ENCODE assay signal across 8 cellular contexts in the genomic region with DNA sequence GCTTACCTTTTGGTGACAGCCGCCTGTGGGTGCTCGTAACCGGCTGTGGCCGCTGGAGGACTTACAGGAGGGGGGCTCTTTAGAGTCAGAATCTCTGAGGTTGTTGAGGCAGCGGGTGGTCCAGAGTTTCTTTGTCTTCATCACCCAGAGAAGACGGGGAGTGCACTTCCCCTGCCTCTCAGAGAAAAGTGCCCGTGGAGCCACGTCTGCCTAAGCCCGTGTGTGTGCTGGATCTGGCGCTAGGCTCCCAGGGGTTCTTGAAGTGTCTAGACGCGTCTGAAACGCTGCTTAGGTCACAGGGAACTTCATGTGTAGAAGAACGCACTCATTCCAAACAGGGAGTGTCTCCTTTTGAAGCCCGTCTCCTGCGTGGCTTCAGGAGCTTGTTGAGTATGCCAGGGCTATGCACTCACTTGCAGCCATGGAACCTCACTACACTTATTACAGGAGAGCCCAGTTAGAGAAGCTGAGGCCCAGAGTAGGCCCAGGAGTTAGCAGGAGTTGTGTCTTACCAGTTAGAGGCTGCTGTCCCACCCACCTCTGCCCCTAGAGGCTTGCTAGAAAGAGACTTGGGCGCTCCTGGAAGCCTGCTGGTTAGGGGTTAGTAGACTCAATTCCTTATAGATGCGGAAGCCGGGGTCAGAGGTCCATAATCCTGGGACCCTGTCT. TPM values are rescaled to one million over a fixed set of nuclear protein-coding genes. Genes with fewer than 3 reads are reported as not detected.
DNase-seq lines count a peak whose midpoint lies in the region; ATAC-seq and TF ChIP-seq lines count a peak whose summit lies in the region.

No MANE protein-coding gene starts in this region.

- H3K4me1 Mint-ChIP-seq in CD4-positive, CD25-positive, alpha-beta regulatory T cell: peaks cover 5 to 62% (median 40%) of the 10 kb centered on the region in 4 donors
- H3K4me1 Mint-ChIP-seq in chondrocyte (ENCODE audit: low read depth): peaks cover 34% of the 10 kb centered on the region
- H3K4me1 Mint-ChIP-seq in naive thymus-derived CD4-positive, alpha-beta T cell: peaks cover 32 to 71% (median 59%) of the 10 kb centered on the region in 7 donors

- no peak for TF ChIP-seq CTCF in chondrocyte (IDR thresholded peaks at IDR 0.05)
- no peak for TF ChIP-seq CTCF in GM10266 (IDR thresholded peaks at IDR 0.05; ENCODE audit: control insufficient read depth, insufficient read depth, low read depth, missing control alignments)

- H3K27me3 Mint-ChIP-seq in CD4-positive, CD25-positive, alpha-beta regulatory T cell: no peaks in the 10 kb centered on the region
- H3K27me3 Mint-ChIP-seq in chondrocyte (ENCODE audit: low read depth): peaks cover 8% of the 10 kb centered on the region
- H3K27me3 Mint-ChIP-seq in naive thymus-derived CD4-positive, alpha-beta T cell: no peaks in the 10 kb centered on the region

- no peak for DNase-seq in CD4-positive, CD25-positive, alpha-beta regulatory T cell
- no peak for DNase-seq in MG63
- DNase-seq in chondrocyte (ENCODE audit: low spot score): no peak
- peak in 1 of 9 donors; percentile 30 for DNase-seq in naive thymus-derived CD4-positive, alpha-beta T cell
- no peak for DNase-seq in HPDE6-E6E7 (ENCODE audit: extremely low spot score)
- no peak for DNase-seq in GM10266 (ENCODE audit: extremely low spot score)
- DNase-seq in effector CD8-positive, alpha-beta T cell (lab: John Stamatoyannopoulos, UW): no peak

- H3K27ac ChIP-seq in CD4-positive, CD25-positive, alpha-beta regulatory T cell (ENCODE audit: insufficient read depth, low read length, poor library complexity, severe bottlenecking): peak overlapping the region; percentile 55
- H3K27ac ChIP-seq in naive thymus-derived CD4-positive, alpha-beta T cell (ENCODE audit: low read depth, low read length): peak overlapping the region; percentile 73

- H3K9me3 Mint-ChIP-seq in CD4-positive, CD25-positive, alpha-beta regulatory T cell: no peaks in the 10 kb centered on the region
- H3K9me3 Mint-ChIP-seq in chondrocyte (ENCODE audit: low read depth): no peaks in the 10 kb centered on the region
- H3K9me3 Mint-ChIP-seq in naive thymus-derived CD4-positive, alpha-beta T cell: peaks cover 0 to 3% (median 0%) of the 10 kb centered on the region in 11 donors

- CTCF ChIA-PET in naive thymus-derived CD4-positive, alpha-beta T cell (lab: Charles Lee): interaction anchor here (0.8 to 2.5 kb wide), 3 partner anchors 12 to 113 kb away, joined by 4 to 10 read pairs (median 4); no protein-coding TSS in a partner anchor

- H3K4me3 ChIP-seq in CD4-positive, CD25-positive, alpha-beta regulatory T cell (ENCODE audit: low read depth, low read length): peak overlapping the region; percentile 64
- peak overlapping the region; percentile 53 for H3K4me3 ChIP-seq in MG63
- peak overlapping the region; percentile 60 for H3K4me3 ChIP-seq in naive thymus-derived CD4-positive, alpha-beta T cell (ENCODE audit: low read length)

- no peaks in the 10 kb centered on the region for H3K9me3 ChIP-seq in CD4-positive, CD25-positive, alpha-beta regulatory T cell (ENCODE audit: control insufficient read depth in 2 of 2, low read length in 2 of 2)
- no peaks in the 10 kb centered on the region for H3K9me3 ChIP-seq in MG63
- H3K9me3 ChIP-seq in naive thymus-derived CD4-positive, alpha-beta T cell (ENCODE audit: control insufficient read depth in 2 of 3, low read length in 3 of 3): no peaks in the 10 kb centered on the region

- H3K36me3 Mint-ChIP-seq in CD4-positive, CD25-positive, alpha-beta regulatory T cell: peaks cover 26% of the 10 kb centered on the region
- H3K36me3 Mint-ChIP-seq in chondrocyte (ENCODE audit: low read depth): peaks cover 17% of the 10 kb centered on the region
- peaks cover 7 to 35% (median 12%) of the 10 kb centered on the region in 5 donors for H3K36me3 Mint-ChIP-seq in naive thymus-derived CD4-positive, alpha-beta T cell

- H3K4me1 ChIP-seq in CD4-positive, CD25-positive, alpha-beta regulatory T cell (ENCODE audit: control insufficient read depth, insufficient read depth, low read length, poor library complexity, severe bottlenecking): peaks cover 28% of the 10 kb centered on the region
- H3K4me1 ChIP-seq in naive thymus-derived CD4-positive, alpha-beta T cell (ENCODE audit: control insufficient read depth in 2 of 2, insufficient read depth in 2 of 2, low read length in 2 of 2): peaks cover 18 to 24% of the 10 kb centered on the region in 2 donors

- H3K27ac Mint-ChIP-seq in CD4-positive, CD25-positive, alpha-beta regulatory T cell: peak overlapping the region in 2 of 3 donors; percentile 67 to 87
- H3K27ac Mint-ChIP-seq in chondrocyte (ENCODE audit: unreplicated experiment): peak overlapping the region; percentile 85
- H3K27ac Mint-ChIP-seq in naive thymus-derived CD4-positive, alpha-beta T cell: peak overlapping the region; percentile 46 to 89 (median 85)

- POLR2A ChIA-PET in naive thymus-derived CD4-positive, alpha-beta T cell (lab: Charles Lee): interaction anchor here (1.4 to 7.0 kb wide), 6 partner anchors 11 to 97 kb away, joined by 3 to 109 read pairs (median 26); partner anchors contain the start of genes MTG2, PSMA7, SS18L1 and TAF4

- H3K36me3 ChIP-seq in CD4-positive, CD25-positive, alpha-beta regulatory T cell (ENCODE audit: control insufficient read depth, insufficient read depth, low read length): peaks cover 40% of the 10 kb centered on the region
- peaks cover 47% of the 10 kb centered on the region for H3K36me3 ChIP-seq in MG63
- H3K36me3 ChIP-seq in naive thymus-derived CD4-positive, alpha-beta T cell (ENCODE audit: control insufficient read depth in 2 of 3, insufficient read depth in 3 of 3, low read length in 3 of 3): peaks cover 15 to 44% (median 19%) of the 10 kb centered on the region in 3 experiments

- H3K27me3 ChIP-seq in CD4-positive, CD25-positive, alpha-beta regulatory T cell (ENCODE audit: control insufficient read depth, insufficient read depth, low read length): no peaks in the 10 kb centered on the region
- no peaks in the 10 kb centered on the region for H3K27me3 ChIP-seq in MG63
- no peaks in the 10 kb centered on the region for H3K27me3 ChIP-seq in naive thymus-derived CD4-positive, alpha-beta T cell (ENCODE audit: control insufficient read depth in 2 of 2, insufficient read depth in 2 of 2, low read length in 2 of 2)

- H3K4me3 Mint-ChIP-seq in CD4-positive, CD25-positive, alpha-beta regulatory T cell: peak overlapping the region; percentile 73 to 95 (median 88)
- peak overlapping the region; percentile 74 for H3K4me3 Mint-ChIP-seq in chondrocyte (ENCODE audit: unreplicated experiment)
- peak overlapping the region; percentile 83 to 91 (median 87) for H3K4me3 Mint-ChIP-seq in naive thymus-derived CD4-positive, alpha-beta T cell

- intact Hi-C loops in naive thymus-derived CD4-positive, alpha-beta T cell (cut with micrococcal nuclease): loop anchor here (5.0 kb wide), 4 partner anchors 111 to 814 kb away; partner anchors contain the start of genes RPS21 (in 2 of the 2), GID8 (in 1 of the 2) and TCFL5 (in 1 of the 2)

- no peak for ATAC-seq in CD4-positive, CD25-positive, alpha-beta regulatory T cell (ENCODE audit: low read depth in 2 of 2)
- ATAC-seq in naive thymus-derived CD4-positive, alpha-beta T cell: no peak
- no peak for ATAC-seq in GM21529 (IDR thresholded peaks at IDR 0.05; ENCODE audit: unreplicated experiment)

RNA-seq across cellular contexts. Expression of gene LSM14B, which starts 1.3 kb away (rescaled TPM):
- 33.7 TPM for total RNA-seq in CD4-positive, CD25-positive, alpha-beta regulatory T cell
- polyA plus RNA-seq in CD4-positive, CD25-positive, alpha-beta regulatory T cell: 1 to 10 TPM in 2 of 4 donors, under 1 TPM in 2; 0.65 to 1.9 (median 1.0) TPM
- 59.2 and 81.7 TPM in 2 replicates for total RNA-seq in MG63 (2014; rRNA removed; shearing (Covaris generic); ENCODE audit: low replicate concordance)
- total RNA-seq in chondrocyte: 37.3 to 51.9 TPM (median 48.6 TPM) in 3 replicates
- total RNA-seq in naive thymus-derived CD4-positive, alpha-beta T cell: 10 to 100 TPM; 39.5 to 61.5 (median 41.9) TPM
- 1 to 10 TPM; 1.4 to 1.9 TPM for polyA plus RNA-seq in naive thymus-derived CD4-positive, alpha-beta T cell

RNA-seq across cellular contexts. Expression of gene PSMA7, which starts 19.6 kb away (rescaled TPM):
- 172 TPM for total RNA-seq in CD4-positive, CD25-positive, alpha-beta regulatory T cell
- polyA plus RNA-seq in CD4-positive, CD25-positive, alpha-beta regulatory T cell: 100 to 1,000 TPM; 512 to 670 (median 608) TPM
- 1,085 and 1,523 TPM in 2 replicates for total RNA-seq in MG63 (2014; rRNA removed; shearing (Covaris generic); ENCODE audit: low replicate concordance)
- 218 to 238 TPM (median 226 TPM) in 3 replicates for total RNA-seq in chondrocyte
- 100 to 1,000 TPM; 125 to 301 (median 165) TPM for total RNA-seq in naive thymus-derived CD4-positive, alpha-beta T cell
- 100 to 1,000 TPM; 377 to 406 TPM for polyA plus RNA-seq in naive thymus-derived CD4-positive, alpha-beta T cell

RNA-seq across cellular contexts. Expression of gene SS18L1, which starts 20.0 kb away (rescaled TPM):
- total RNA-seq in CD4-positive, CD25-positive, alpha-beta regulatory T cell: 21.0 TPM
- under 1 TPM; 0.39 to 0.98 (median 0.73) TPM for polyA plus RNA-seq in CD4-positive, CD25-positive, alpha-beta regulatory T cell
- total RNA-seq in MG63 (2014; rRNA removed; shearing (Covaris generic); ENCODE audit: low replicate concordance): 5.8 and 7.5 TPM in 2 replicates
- 13.3 to 14.8 TPM (median 13.4 TPM) in 3 replicates for total RNA-seq in chondrocyte
- total RNA-seq in naive thymus-derived CD4-positive, alpha-beta T cell: 10 to 100 TPM; 17.8 to 26.7 (median 22.6) TPM
- under 1 TPM; 0.47 to 0.54 TPM for polyA plus RNA-seq in naive thymus-derived CD4-positive, alpha-beta T cell

RNA-seq across cellular contexts. Expression of gene TAF4, which starts 57.9 kb away (rescaled TPM):
- 20.4 TPM for total RNA-seq in CD4-positive, CD25-positive, alpha-beta regulatory T cell
- 1 to 10 TPM in 1 of 4 donors, under 1 TPM in 3; 0.76 to 2.6 (median 0.87) TPM for polyA plus RNA-seq in CD4-positive, CD25-positive, alpha-beta regulatory T cell
- total RNA-seq in MG63 (2014; rRNA removed; shearing (Covaris generic); ENCODE audit: low replicate concordance): 3.6 and 5.7 TPM in 2 replicates
- 11.5 to 16.3 TPM (median 14.8 TPM) in 3 replicates for total RNA-seq in chondrocyte
- 10 to 100 TPM; 19.8 to 43.7 (median 23.7) TPM for total RNA-seq in naive thymus-derived CD4-positive, alpha-beta T cell
- polyA plus RNA-seq in naive thymus-derived CD4-positive, alpha-beta T cell: 1 to 10 TPM in 1 of 2 donors, under 1 TPM in 1; 0.74 to 2.3 TPM

RNA-seq across cellular contexts. Expression of gene MTG2, which starts 59.2 kb away (rescaled TPM):
- total RNA-seq in CD4-positive, CD25-positive, alpha-beta regulatory T cell: 17.5 TPM
- 10 to 100 TPM; 18.7 to 23.6 (median 20.4) TPM for polyA plus RNA-seq in CD4-positive, CD25-positive, alpha-beta regulatory T cell
- 87.3 and 102 TPM in 2 replicates for total RNA-seq in MG63 (2014; rRNA removed; shearing (Covaris generic); ENCODE audit: low replicate concordance)
- 22.3 to 28.3 TPM (median 22.6 TPM) in 3 replicates for total RNA-seq in chondrocyte
- total RNA-seq in naive thymus-derived CD4-positive, alpha-beta T cell: 10 to 100 TPM; 20.4 to 51.5 (median 41.8) TPM
- polyA plus RNA-seq in naive thymus-derived CD4-positive, alpha-beta T cell: 10 to 100 TPM; 18.2 to 31.8 TPM
